ENCODE assay signal across 27 cellular contexts in genomic region chr2:43125090-43125998, GRCh38.
DNase-seq lines count a peak whose midpoint lies in the region; ATAC-seq, FAIRE-seq and TF ChIP-seq lines count a peak whose summit lies in the region.
"Had no signal": no experiment of that assay in that cellular context is flagged by ENCODE, and none has a peak within 500 bp of the region (broad histone marks: within the 10 kb centered on the region; RNA-seq: fewer than 3 reads in every experiment).

No MANE protein-coding gene starts in this region.

- 94% methylated on average over 10 of the region's 12 CpGs for WGBS in HepG2 (ENCODE audit: low lambda C conversion rate)
- WGBS in right lobe of liver (ENCODE audit: insufficient coverage, low coverage, low lambda C conversion rate, missing lambda C conversion rate), result no CpG with 5 or more reads among the region's 12 CpGs

- no peaks in the 10 kb centered on the region for H3K27me3 Mint-ChIP-seq in activated T-helper 17 cell treated with anti-CD3 and anti-CD28 coated beads, Interleukin-2, amount 50 U/mL, for 72 hours
- H3K27me3 Mint-ChIP-seq in nephron (ENCODE audit: low read depth) (no peaks in the 10 kb centered on the region), progenitor cell of endocrine pancreas (peaks cover 9% of the 10 kb centered on the region)
- H3K27me3 Mint-ChIP-seq: activated naive CD8-positive, alpha-beta T cell treated with anti-CD3 and anti-CD28 coated beads, Interleukin-2, amount 50 U/mL, for 24 hours; stimulated activated naive CD8-positive, alpha-beta T cell treated with anti-CD3 and anti-CD28 coated beads, Interleukin-15, Interleukin-2, amounts not matched to agents 100 ng/mL and 50 ng/mL, for 24 hours had no signal

- no TSS peak for BruUV-seq in HepG2 (replicated peaks; lab: Mats Ljungman, UMichigan)

- H3K27me3 ChIP-seq in HepG2 (ENCODE audit: control insufficient read depth in 1 of 2, insufficient read depth in 2 of 2, low read length in 2 of 2) (no peaks in the 10 kb centered on the region), right lobe of liver (no peaks in the 10 kb centered on the region)
- H3K27me3 ChIP-seq: BE2C, heart left ventricle, Peyer's patch, tibial artery had no signal

- peak overlapping the region; percentile 79 for H3K27ac Mint-ChIP-seq in activated T-helper 17 cell treated with anti-CD3 and anti-CD28 coated beads, Interleukin-2, amount 50 U/mL, for 72 hours
- H3K27ac Mint-ChIP-seq in nephron (peak overlapping the region in 2 of 3 experiments; percentile 44 to 73), progenitor cell of endocrine pancreas (no peak overlapping the region)
- H3K27ac Mint-ChIP-seq: activated naive CD8-positive, alpha-beta T cell treated with anti-CD3 and anti-CD28 coated beads, Interleukin-2, amount 50 U/mL, for 24 hours; stimulated activated naive CD8-positive, alpha-beta T cell treated with anti-CD3 and anti-CD28 coated beads, Interleukin-15, Interleukin-2, amounts not matched to agents 100 ng/mL and 50 ng/mL, for 24 hours had no signal

- TF ChIP-seq EP300 in HepG2 (IDR thresholded peaks at IDR 0.05; ENCODE audit: low read depth in 2 of 2, low read length in 2 of 2), result no peak
- TF ChIP-seq EP300 in HepG2 (CRISPR knock-in tag; IDR thresholded peaks at IDR 0.05; ENCODE audit: borderline replicate concordance), result no peak

- no peak for FAIRE-seq in HepG2 (lab: Jason Lieb, UNC)
- no peak for FAIRE-seq in urothelium cell line (lab: Jason Lieb, UNC)
- FAIRE-seq: A549, D721Med had no signal

- H3K4me2 ChIP-seq in HepG2 (ENCODE audit: low read depth, low read length), result no peak overlapping the region
- H3K4me2 ChIP-seq: A549 had no signal

- intact Hi-C loops in HepG2 (cut with micrococcal nuclease; ENCODE audit: unreplicated experiment), result loop anchor here (5.0 kb wide), 2 partner anchors 103 to 298 kb away; no protein-coding TSS in a partner anchor
- intact Hi-C loops in right lobe of liver (cut with DNase I), result loop anchor here in 1 of 2 donors (10.0 kb wide), 1 partner anchor 161 kb away; no protein-coding TSS in a partner anchor

- H3K36me3 ChIP-seq in HepG2 (replicated peaks in 1 of 2; ENCODE audit: control insufficient read depth in 1 of 2, insufficient read depth in 2 of 2, low read length in 2 of 2) (no peaks in the 10 kb centered on the region), right lobe of liver (no peaks in the 10 kb centered on the region)
- H3K36me3 ChIP-seq: BE2C, heart left ventricle, Peyer's patch, tibial artery had no signal

- peaks cover 17% of the 10 kb centered on the region for H3K36me3 Mint-ChIP-seq in activated T-helper 17 cell treated with anti-CD3 and anti-CD28 coated beads, Interleukin-2, amount 50 U/mL, for 72 hours (ENCODE audit: low read depth)
- H3K36me3 Mint-ChIP-seq in nephron (ENCODE audit: low read depth) (no peaks in the 10 kb centered on the region), progenitor cell of endocrine pancreas (ENCODE audit: insufficient read depth) (no peaks in the 10 kb centered on the region)

- no peak overlapping the region for H3K4me3 ChIP-seq in HepG2 (replicated peaks in 1 of 3; ENCODE audit: insufficient read depth in 1 of 3, low read depth in 2 of 3, low read length in 3 of 3)
- no peak overlapping the region for H3K4me3 ChIP-seq in right lobe of liver
- H3K4me3 ChIP-seq: A549, heart left ventricle, Peyer's patch, tibial artery had no signal

- ATAC-seq in HepG2 (no peak), right lobe of liver (no peak), HG03280 (IDR thresholded peaks at IDR 0.05; ENCODE audit: unreplicated experiment) (no peak)
- no peak for ATAC-seq in activated T-helper 17 cell treated with anti-CD3 and anti-CD28 coated beads, Interleukin-2, amount 50 U/mL, for 72 hours (replicated peaks)
- ATAC-seq: A549; activated naive CD8-positive, alpha-beta T cell treated with anti-CD3 and anti-CD28 coated beads, Interleukin-2, amount 50 U/mL, for 24 hours; left cardiac atrium; right cardiac atrium had no signal

- no peak for TF ChIP-seq POLR2A in HepG2 (IDR thresholded peaks at IDR 0.05; ENCODE audit: insufficient read depth in 1 of 2, low read depth in 2 of 2, low read length in 2 of 2)
- TF ChIP-seq POLR2A in right lobe of liver (IDR thresholded peaks at IDR 0.05), result no peak

- TF ChIP-seq RAD21 in HepG2 (CRISPR knock-in tag; IDR thresholded peaks at IDR 0.05), result no peak

- H3K9me3 ChIP-seq in HepG2 (ENCODE audit: low read length), result no peaks in the 10 kb centered on the region
- H3K9me3 ChIP-seq in right lobe of liver, result no peaks in the 10 kb centered on the region
- H3K9me3 ChIP-seq: A549, BE2C, heart left ventricle, Peyer's patch had no signal

- no peaks in the 10 kb centered on the region for H3K9me3 Mint-ChIP-seq in activated T-helper 17 cell treated with anti-CD3 and anti-CD28 coated beads, Interleukin-2, amount 50 U/mL, for 72 hours
- H3K9me3 Mint-ChIP-seq in nephron (no peaks in the 10 kb centered on the region), progenitor cell of endocrine pancreas (ENCODE audit: low read depth) (no peaks in the 10 kb centered on the region)
- H3K9me3 Mint-ChIP-seq: activated naive CD8-positive, alpha-beta T cell treated with anti-CD3 and anti-CD28 coated beads, Interleukin-2, amount 50 U/mL, for 24 hours; stimulated activated naive CD8-positive, alpha-beta T cell treated with anti-CD3 and anti-CD28 coated beads, Interleukin-15, Interleukin-2, amounts not matched to agents 100 ng/mL and 50 ng/mL, for 24 hours had no signal

- H3K27ac ChIP-seq in HepG2 (ENCODE audit: extremely low read length, insufficient read depth, low read length) (no peak overlapping the region), right lobe of liver (no peak overlapping the region)
- H3K27ac ChIP-seq: heart left ventricle, parathyroid adenoma, tibial artery had no signal

- H3K79me2 ChIP-seq in HepG2 (ENCODE audit: insufficient read depth, low read length), result no peaks in the 10 kb centered on the region
- H3K79me2 ChIP-seq: parathyroid adenoma had no signal

- no peak overlapping the region for H2AFZ ChIP-seq in HepG2 (ENCODE audit: low read length)
- H2AFZ ChIP-seq: parathyroid adenoma had no signal

- no peaks in the 10 kb centered on the region for H4K20me1 ChIP-seq in HepG2 (ENCODE audit: insufficient read depth, low read length)

- in situ Hi-C loops in HepG2 (cut with HindIII; ENCODE audit: extremely low pct_ligation_motif_present, low pct_unique_long_range_greater_than_20kb), result loop anchor here (5.0 kb wide), 3 partner anchors 102 to 357 kb away; partner anchors contain the start of gene ZFP36L2

- H3K4me3 Mint-ChIP-seq in activated T-helper 17 cell treated with anti-CD3 and anti-CD28 coated beads, Interleukin-2, amount 50 U/mL, for 72 hours, result no peak overlapping the region
- H3K4me3 Mint-ChIP-seq in nephron, result no peak overlapping the region
- H3K4me3 Mint-ChIP-seq in progenitor cell of endocrine pancreas (ENCODE audit: low read depth), result no peak overlapping the region
- H3K4me3 Mint-ChIP-seq: activated naive CD8-positive, alpha-beta T cell treated with anti-CD3 and anti-CD28 coated beads, Interleukin-2, amount 50 U/mL, for 24 hours; stimulated activated naive CD8-positive, alpha-beta T cell treated with anti-CD3 and anti-CD28 coated beads, Interleukin-15, Interleukin-2, amounts not matched to agents 100 ng/mL and 50 ng/mL, for 24 hours had no signal

- POLR2A ChIA-PET in HepG2 (lab: Yijun Ruan, JAX), result no interaction called here

- H3K4me1 Mint-ChIP-seq in activated T-helper 17 cell treated with anti-CD3 and anti-CD28 coated beads, Interleukin-2, amount 50 U/mL, for 72 hours, result peaks cover 30% of the 10 kb centered on the region
- H3K4me1 Mint-ChIP-seq in nephron (peaks cover 58% of the 10 kb centered on the region), progenitor cell of endocrine pancreas (ENCODE audit: low read depth) (peaks cover 12% of the 10 kb centered on the region)

- no peak overlapping the region for H3K9ac ChIP-seq in HepG2 (ENCODE audit: insufficient read depth, low read depth, low read length)
- H3K9ac ChIP-seq: parathyroid adenoma had no signal

- CTCF ChIA-PET in HepG2 (lab: Yijun Ruan, JAX; ENCODE audit: low intra/inter-chr PET ratio, low total read pairs), result no interaction called here

- DNase-seq in HepG2 (ENCODE audit: low spot score) (no peak), right lobe of liver (no peak), NCI-H526 (lab: John Stamatoyannopoulos, UW) (no peak), progenitor cell of endocrine pancreas (ENCODE audit: low spot score, unreplicated experiment) (no peak), urothelium cell line (ENCODE audit: low spot score) (no peak)
- DNase-seq: activated CD4-positive, alpha-beta T cell treated with anti-CD3 and anti-CD28 coated beads, Interleukin-2, amount 50 U/mL, for 48 hours; activated CD4-positive, CD25-positive, alpha-beta regulatory T cell; activated effector memory CD4-positive, alpha-beta T cell treated with anti-CD3 and anti-CD28 coated beads, Interleukin-2, amount 50 U/mL, for 16 hours; activated naive CD8-positive, alpha-beta T cell treated with anti-CD3 and anti-CD28 coated beads, Interleukin-2, amount 50 U/mL, for 24 hours; BE2C; effector CD8-positive, alpha-beta T cell; foreskin fibroblast; left cardiac atrium; MM.1S; NCI-H1436; NCI-H510A treated with DMSO at 0.1 percent for 48 hours; right cardiac atrium had no signal

- TF ChIP-seq CTCF in HepG2 (CRISPR knock-in tag; IDR thresholded peaks at IDR 0.05), result no peak
- no peak for TF ChIP-seq CTCF in right lobe of liver (IDR thresholded peaks at IDR 0.05)
- no peak for TF ChIP-seq CTCF in nephron (IDR thresholded peaks at IDR 0.05; ENCODE audit: unreplicated experiment in 3 of 3)
- no peak for TF ChIP-seq CTCF in progenitor cell of endocrine pancreas (IDR thresholded peaks at IDR 0.05; ENCODE audit: unreplicated experiment)

- peaks cover 39% of the 10 kb centered on the region for H3K4me1 ChIP-seq in HepG2 (ENCODE audit: insufficient read depth, low read length)
- H3K4me1 ChIP-seq in right lobe of liver, result no peaks in the 10 kb centered on the region
- H3K4me1 ChIP-seq: BE2C, parathyroid adenoma had no signal

TF ChIP-seq in HepG2, 621 proteins besides CTCF, POLR2A, EP300 and RAD21:
- no peak for TF ChIP-seq ATF7-NPFF (CRISPR knock-in tag; IDR thresholded peaks at IDR 0.05; ENCODE audit: low read depth)
- TF ChIP-seq ZNF629 (CRISPR knock-in tag; conservative IDR thresholded peaks at IDR 0.05), result peak; percentile 87
